In the genomic region with DNA sequence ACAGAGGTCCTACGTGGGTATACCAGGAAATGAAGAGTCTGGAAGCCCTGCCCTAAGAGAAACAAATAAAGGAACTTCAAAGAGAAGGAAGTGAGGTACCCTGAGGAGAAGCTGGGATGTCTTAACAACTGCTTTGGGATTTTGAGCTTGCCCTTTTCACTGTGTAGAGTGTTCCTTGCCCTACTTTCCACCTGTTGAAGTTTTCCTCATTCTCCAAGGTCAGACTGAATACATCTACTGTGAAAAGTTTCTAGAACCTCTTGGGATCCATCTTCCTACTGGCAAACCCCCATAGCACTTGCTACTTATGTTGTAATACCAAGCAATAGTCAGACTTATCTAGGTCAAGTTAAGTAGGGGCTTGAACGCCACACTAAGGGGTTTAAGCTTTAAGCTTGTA, we compare ENCODE assay signal across 11 cellular contexts. TPM values are rescaled to one million over a fixed set of nuclear protein-coding genes. Genes with fewer than 3 reads are reported as not detected.
A peak's percentile ranks its signal among the peaks of the same experiment; 100 is the strongest.
DNase-seq lines count a peak whose midpoint lies in the region; ATAC-seq and TF ChIP-seq lines count a peak whose summit lies in the region.
"Had no signal": no experiment of that assay in that cellular context is flagged by ENCODE, and none has a peak within 500 bp of the region (broad histone marks: within the 10 kb centered on the region; RNA-seq: fewer than 3 reads in every experiment).

No MANE protein-coding gene starts in this region.

- DNase-seq in CD4-positive, CD25-positive, alpha-beta regulatory T cell = no peak
- peak; percentile 41 for DNase-seq in adipocyte (ENCODE audit: low read depth)
- DNase-seq in natural killer cell treated with Interleukin-12 subunit alpha and Interleukin-12 subunit beta and Interleukin-15 and Interleukin-18, amount 100 ng/mL, for 72 hours (ENCODE audit: low spot score) = no peak
- no peak for DNase-seq in prostate gland (ENCODE audit: low spot score)
- DNase-seq in stimulated activated CD4-positive, alpha-beta T cell treated with anti-CD3 and anti-CD28 coated beads, Interleukin-2, amount 100 ng/mL, for 48 hours = no peak
- no peak for DNase-seq in D341Med (ENCODE audit: low spot score)
- DNase-seq: NCI-H2107, SJCRH30 had no signal

- H3K27ac Mint-ChIP-seq in CD4-positive, CD25-positive, alpha-beta regulatory T cell = peak overlapping the region; percentile 71 to 96 (median 90)
- H3K27ac Mint-ChIP-seq in natural killer cell treated with Interleukin-12 subunit alpha and Interleukin-12 subunit beta and Interleukin-15 and Interleukin-18, amount 100 ng/mL, for 72 hours = peak overlapping the region in 1 of 2 donors; percentile 81

- H3K4me3 ChIP-seq in CD4-positive, CD25-positive, alpha-beta regulatory T cell (ENCODE audit: low read depth, low read length) = peak overlapping the region; percentile 80
- H3K4me3 ChIP-seq in HUES48 (ENCODE audit: low read depth, low read length) (peak overlapping the region; percentile 76), adipocyte (ENCODE audit: low read length) (peak overlapping the region; percentile 96), prostate gland (no peak overlapping the region)

- H3K4me1 ChIP-seq in CD4-positive, CD25-positive, alpha-beta regulatory T cell (ENCODE audit: control insufficient read depth, insufficient read depth, low read length, poor library complexity, severe bottlenecking) = peaks cover 33% of the 10 kb centered on the region
- peaks cover 33% of the 10 kb centered on the region for H3K4me1 ChIP-seq in HUES48 (ENCODE audit: control insufficient read depth, insufficient read depth, low read length)
- H3K4me1 ChIP-seq in adipocyte (ENCODE audit: control insufficient read depth, insufficient read depth, low read length) = peaks cover 31% of the 10 kb centered on the region
- H3K4me1 ChIP-seq in prostate gland (replicated peaks) = peaks cover 6% of the 10 kb centered on the region
- H3K4me1 ChIP-seq: SJCRH30 had no signal

- peaks cover 3% of the 10 kb centered on the region for H3K36me3 ChIP-seq in CD4-positive, CD25-positive, alpha-beta regulatory T cell (ENCODE audit: control insufficient read depth, insufficient read depth, low read length)
- H3K36me3 ChIP-seq in HUES48 (ENCODE audit: control insufficient read depth, insufficient read depth, low read length) (peaks cover 9% of the 10 kb centered on the region), adipocyte (ENCODE audit: control insufficient read depth, insufficient read depth, low read length, severe bottlenecking) (peaks cover 4% of the 10 kb centered on the region), prostate gland (no peaks in the 10 kb centered on the region)

- H3K27ac ChIP-seq in CD4-positive, CD25-positive, alpha-beta regulatory T cell (ENCODE audit: insufficient read depth, low read length, poor library complexity, severe bottlenecking) = no peak overlapping the region
- peak overlapping the region; percentile 87 for H3K27ac ChIP-seq in HUES48 (ENCODE audit: low read depth, low read length)
- no peak overlapping the region for H3K27ac ChIP-seq in prostate gland
- H3K27ac ChIP-seq: cardiac muscle cell, SJCRH30 had no signal

- no peak for ATAC-seq in CD4-positive, CD25-positive, alpha-beta regulatory T cell (ENCODE audit: low read depth in 2 of 2)
- no peak for ATAC-seq in natural killer cell treated with Interleukin-12 subunit alpha and Interleukin-12 subunit beta and Interleukin-15 and Interleukin-18, amount 100 ng/mL, for 72 hours
- ATAC-seq in GM21723 (IDR thresholded peaks at IDR 0.05; ENCODE audit: unreplicated experiment) = no peak

- no peaks in the 10 kb centered on the region for H3K27me3 ChIP-seq in CD4-positive, CD25-positive, alpha-beta regulatory T cell (ENCODE audit: control insufficient read depth, insufficient read depth, low read length)
- peaks cover 9% of the 10 kb centered on the region for H3K27me3 ChIP-seq in HUES48 (ENCODE audit: control insufficient read depth, insufficient read depth, low read length)
- H3K27me3 ChIP-seq in adipocyte (replicated peaks; ENCODE audit: control insufficient read depth, insufficient read depth, low read length) = no peaks in the 10 kb centered on the region
- H3K27me3 ChIP-seq in prostate gland (replicated peaks; ENCODE audit: insufficient read depth) = no peaks in the 10 kb centered on the region
- H3K27me3 ChIP-seq: SJCRH30 had no signal

- peaks cover 27 to 40% (median 33%) of the 10 kb centered on the region in 4 donors for H3K4me1 Mint-ChIP-seq in CD4-positive, CD25-positive, alpha-beta regulatory T cell
- peaks cover 34 to 38% of the 10 kb centered on the region in 2 donors for H3K4me1 Mint-ChIP-seq in natural killer cell treated with Interleukin-12 subunit alpha and Interleukin-12 subunit beta and Interleukin-15 and Interleukin-18, amount 100 ng/mL, for 72 hours (ENCODE audit: low read depth in 2 of 2)

- H3K9ac ChIP-seq in HUES48 (ENCODE audit: low read depth, low read length) (no peak overlapping the region), adipocyte (ENCODE audit: low read length) (peak overlapping the region; percentile 72)

- H3K27me3 Mint-ChIP-seq in CD4-positive, CD25-positive, alpha-beta regulatory T cell = peaks cover 11% of the 10 kb centered on the region
- no peaks in the 10 kb centered on the region for H3K27me3 Mint-ChIP-seq in natural killer cell treated with Interleukin-12 subunit alpha and Interleukin-12 subunit beta and Interleukin-15 and Interleukin-18, amount 100 ng/mL, for 72 hours

- no peak for TF ChIP-seq POLR2A in prostate gland (IDR thresholded peaks at IDR 0.05)

- peak overlapping the region; percentile 91 to 99 (median 94) for H3K4me3 Mint-ChIP-seq in CD4-positive, CD25-positive, alpha-beta regulatory T cell
- peak overlapping the region; percentile 87 for H3K4me3 Mint-ChIP-seq in natural killer cell treated with Interleukin-12 subunit alpha and Interleukin-12 subunit beta and Interleukin-15 and Interleukin-18, amount 100 ng/mL, for 72 hours

- TF ChIP-seq CTCF in prostate gland (IDR thresholded peaks at IDR 0.05) = no peak

- peaks cover 7% of the 10 kb centered on the region for H3K36me3 Mint-ChIP-seq in CD4-positive, CD25-positive, alpha-beta regulatory T cell
- peaks cover 9% of the 10 kb centered on the region for H3K36me3 Mint-ChIP-seq in natural killer cell treated with Interleukin-12 subunit alpha and Interleukin-12 subunit beta and Interleukin-15 and Interleukin-18, amount 100 ng/mL, for 72 hours

- H3K9me3 Mint-ChIP-seq in CD4-positive, CD25-positive, alpha-beta regulatory T cell = no peaks in the 10 kb centered on the region
- H3K9me3 Mint-ChIP-seq in natural killer cell treated with Interleukin-12 subunit alpha and Interleukin-12 subunit beta and Interleukin-15 and Interleukin-18, amount 100 ng/mL, for 72 hours = no peaks in the 10 kb centered on the region

- intact Hi-C loops in prostate gland (cut with DNase I) = loop anchor here (5.0 kb wide), 1 partner anchor 71 kb away; a partner anchor contains a TSS

- no peaks in the 10 kb centered on the region for H3K9me3 ChIP-seq in CD4-positive, CD25-positive, alpha-beta regulatory T cell (ENCODE audit: control insufficient read depth in 2 of 2, low read length in 2 of 2)
- H3K9me3 ChIP-seq in HUES48 (ENCODE audit: control insufficient read depth, insufficient read depth, low read length) = no peaks in the 10 kb centered on the region
- H3K9me3 ChIP-seq in adipocyte (ENCODE audit: control insufficient read depth, low read length) = no peaks in the 10 kb centered on the region
- H3K9me3 ChIP-seq in prostate gland = no peaks in the 10 kb centered on the region
- H3K9me3 ChIP-seq: SJCRH30 had no signal

- WGBS in prostate gland = 19% methylated on average over 2 of the region's 2 CpGs

RNA-seq across cellular contexts. Expression of a gene that starts 1.2 kb away (rescaled TPM):
- total RNA-seq in CD4-positive, CD25-positive, alpha-beta regulatory T cell = 68.0 TPM
- 100 to 1,000 TPM; 126 to 141 (median 134) TPM for polyA plus RNA-seq in CD4-positive, CD25-positive, alpha-beta regulatory T cell
- total RNA-seq in natural killer cell treated with Interleukin-12 subunit alpha and Interleukin-12 subunit beta and Interleukin-15 and Interleukin-18, amount 100 ng/mL, for 72 hours = 10 to 100 TPM; 34.9 to 39.8 TPM
- total RNA-seq in prostate gland = 10 to 100 TPM; 38.0 to 50.8 TPM

Comparison
In these comparisons a context has a peak if more than half of its experiments do, and no peak if none do; other contexts are left out.
1. H3K4me3 ChIP-seq: peak in CD4-positive, CD25-positive, alpha-beta regulatory T cell (single experiment), HUES48 (single experiment) and adipocyte (single experiment); none in prostate gland (0 of 2).